Comparison of ENCODE assay signal across 10 cellular contexts in the genomic region with DNA sequence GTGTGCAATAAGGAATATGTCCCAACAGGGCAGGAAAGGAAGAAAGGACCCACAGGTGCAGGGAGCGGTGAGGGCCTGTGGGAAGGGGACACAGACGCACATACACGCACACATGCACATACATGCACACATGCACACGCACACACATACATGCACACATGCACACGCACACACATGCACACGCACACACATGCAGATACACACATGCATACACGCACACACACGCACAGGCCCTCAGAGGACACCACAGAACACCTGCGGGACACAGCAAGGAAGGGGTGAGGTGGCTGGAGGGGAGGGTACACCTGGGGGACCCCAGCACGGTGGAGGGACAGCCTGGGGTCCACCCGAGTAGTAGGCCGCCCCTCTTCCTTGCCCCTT. TPM values are rescaled to one million over a fixed set of nuclear protein-coding genes. Genes with fewer than 3 reads are reported as not detected.
A peak's percentile ranks its signal among the peaks of the same experiment; 100 is the strongest.
DNase-seq lines count a peak whose midpoint lies in the region; ATAC-seq and TF ChIP-seq lines count a peak whose summit lies in the region.
"Had no signal": no experiment of that assay in that cellular context is flagged by ENCODE, and none has a peak within 500 bp of the region (broad histone marks: within the 10 kb centered on the region; RNA-seq: fewer than 3 reads in every experiment).

No MANE protein-coding gene starts in this region.

- peaks cover 78% of the 10 kb centered on the region for H3K79me2 ChIP-seq in osteoblast (ENCODE audit: insufficient read depth, low read length)

- H3K36me3 ChIP-seq in NT2/D1 (ENCODE audit: insufficient read depth, insufficient read length, low read length), result peaks cover 41% of the 10 kb centered on the region
- peaks cover 4% of the 10 kb centered on the region for H3K36me3 ChIP-seq in effector memory CD4-positive, alpha-beta T cell (ENCODE audit: control insufficient read depth, insufficient read depth, low read length)
- H3K36me3 ChIP-seq in osteoblast (ENCODE audit: insufficient read depth, low read length), result peaks cover 14% of the 10 kb centered on the region
- H3K36me3 ChIP-seq: ovary had no signal

- peaks cover 26% of the 10 kb centered on the region for H3K4me1 ChIP-seq in NT2/D1 (ENCODE audit: insufficient read depth, insufficient read length)
- H3K4me1 ChIP-seq in effector memory CD4-positive, alpha-beta T cell (ENCODE audit: control insufficient read depth, insufficient read depth, low read length, poor library complexity, severe bottlenecking), result peaks cover 12% of the 10 kb centered on the region
- H3K4me1 ChIP-seq in osteoblast (ENCODE audit: insufficient read depth, low read length), result no peaks in the 10 kb centered on the region

- H2AFZ ChIP-seq in osteoblast (ENCODE audit: low read length), result no peak overlapping the region

- no peak overlapping the region for H3K4me2 ChIP-seq in osteoblast (ENCODE audit: insufficient read depth, low read length)

- peaks cover 21% of the 10 kb centered on the region; the same call in 1 of the 2 replicates for H3K9me3 ChIP-seq in NT2/D1 (ENCODE audit: insufficient read depth, low read length)
- no peaks in the 10 kb centered on the region for H3K9me3 ChIP-seq in effector memory CD4-positive, alpha-beta T cell (ENCODE audit: control insufficient read depth, low read length)
- H3K9me3 ChIP-seq in osteoblast (ENCODE audit: low read depth, low read length), result peaks cover 6% of the 10 kb centered on the region
- H3K9me3 ChIP-seq: ovary had no signal

- H4K20me1 ChIP-seq in osteoblast (ENCODE audit: insufficient read depth, low read length), result peaks cover 50% of the 10 kb centered on the region

- DNase-seq in GM12864 (ENCODE audit: low read depth) (no peak), NT2/D1 (ENCODE audit: low read depth, low spot score) (no peak), osteoblast (ENCODE audit: insufficient read length, low spot score, missing footprints) (peak; percentile 54), anterior cingulate cortex (lab: John Stamatoyannopoulos, UW) (no peak), NCI-H146 (lab: John Stamatoyannopoulos, UW) (no peak), dermis blood vessel endothelial cell (no peak)
- no peak for DNase-seq in effector memory CD4-positive, alpha-beta T cell
- DNase-seq: DMS 273 treated with DMSO at 0.1 percent for 48 hours had no signal

- peak overlapping the region; percentile 51 for H3K4me3 ChIP-seq in GM12864 (ENCODE audit: low read depth, low read length)
- H3K4me3 ChIP-seq in NT2/D1 (ENCODE audit: insufficient read length, low read depth), result no peak overlapping the region
- H3K4me3 ChIP-seq in effector memory CD4-positive, alpha-beta T cell (ENCODE audit: insufficient read depth, low read depth, low read length, poor library complexity, severe bottlenecking), result peak overlapping the region; percentile 52
- no peak overlapping the region for H3K4me3 ChIP-seq in osteoblast (ENCODE audit: insufficient read depth, low read length)
- H3K4me3 ChIP-seq: ovary had no signal

- no peak for TF ChIP-seq CTCF in GM12864 (IDR thresholded peaks at IDR 0.05; ENCODE audit: low read depth, low read length, missing control alignments)
- no peak for TF ChIP-seq CTCF in osteoblast (IDR thresholded peaks at IDR 0.05; ENCODE audit: extremely low read depth, low read depth, low read length)

- ATAC-seq in HG02973 (IDR thresholded peaks at IDR 0.05; ENCODE audit: unreplicated experiment), result no peak

- peak overlapping the region; percentile 41 for H3K27ac ChIP-seq in effector memory CD4-positive, alpha-beta T cell (ENCODE audit: insufficient read depth, low read length, poor library complexity, severe bottlenecking)
- no peak overlapping the region for H3K27ac ChIP-seq in osteoblast (ENCODE audit: low read depth, low read length)
- H3K27ac ChIP-seq: ovary had no signal

- H3K27me3 ChIP-seq in NT2/D1 (ENCODE audit: insufficient read depth, insufficient read length) (no peaks in the 10 kb centered on the region), osteoblast (ENCODE audit: insufficient read depth, low read length) (no peaks in the 10 kb centered on the region)
- no peaks in the 10 kb centered on the region for H3K27me3 ChIP-seq in effector memory CD4-positive, alpha-beta T cell (replicated peaks; ENCODE audit: control insufficient read depth, insufficient read depth, low read length, poor library complexity, severe bottlenecking)
- H3K27me3 ChIP-seq: ovary had no signal

- peak overlapping the region; percentile 36 for H3K9ac ChIP-seq in NT2/D1 (ENCODE audit: insufficient read length, low read depth)

RNA-seq across cellular contexts. Expression of gene PIP5K1C, which starts 12.9 kb away (rescaled TPM):
- total RNA-seq in osteoblast, result 30.4 and 31.5 TPM in 2 replicates
- 57.7 and 75.6 TPM in 2 replicates for total RNA-seq in dermis blood vessel endothelial cell

RNA-seq across cellular contexts. Expression of gene TJP3, which starts 20.8 kb away (rescaled TPM):
- total RNA-seq in osteoblast, result not detected in 2 replicates
- 0.09 and 0.51 TPM in 2 replicates for total RNA-seq in dermis blood vessel endothelial cell

Comparison
In these comparisons a context has a peak if more than half of its experiments do, and no peak if none do; other contexts are left out.
1. H3K4me3 ChIP-seq: peak in GM12864 (single experiment) and effector memory CD4-positive, alpha-beta T cell (single experiment); none in NT2/D1 (single experiment) and osteoblast (single experiment).